1 cellular context compared by ENCODE assay signal in genomic region chr17:81394831-81395599, GRCh38.
TF ChIP-seq lines count a peak whose summit lies in the region.

Gene BAHCC1 (plus strand): TSS chr17:81395457. CDS start chr17:81399740, 4,283 bp downstream.

TF ChIP-seq in HepG2, 621 proteins besides CTCF, POLR2A, EP300 and RAD21 (continued from another document and continues in another):
- TF ChIP-seq ZNF639 (CRISPR knock-in tag; conservative IDR thresholded peaks at IDR 0.05) (peak; percentile 28; the same call in 1 of the 2 replicates), SCMH1 (CRISPR knock-in tag; IDR thresholded peaks at IDR 0.05; ENCODE audit: borderline replicate concordance) (no peak), GMEB2 (CRISPR knock-in tag; IDR thresholded peaks at IDR 0.05; ENCODE audit: low read depth) (no peak), HMGXB3 (CRISPR knock-in tag; IDR thresholded peaks at IDR 0.05; ENCODE audit: borderline replicate concordance) (peak; percentile 96), HES4 (CRISPR knock-in tag; IDR thresholded peaks at IDR 0.05; ENCODE audit: borderline replicate concordance) (peak; percentile 71; the same call in 1 of the 2 replicates), MXD4 (CRISPR knock-in tag; IDR thresholded peaks at IDR 0.05) (peak; percentile 92), MTERF4 (CRISPR knock-in tag; IDR thresholded peaks at IDR 0.05) (peak; percentile 85), SMARCE1 (IDR thresholded peaks at IDR 0.05; ENCODE audit: borderline replicate concordance) (no peak), IKZF4 (CRISPR knock-in tag; IDR thresholded peaks at IDR 0.05; ENCODE audit: borderline replicate concordance, low read depth, not compliant biosample characterization) (peak; percentile 68), PITX1 (CRISPR knock-in tag; IDR thresholded peaks at IDR 0.05) (no peak), SMAD1 (CRISPR knock-in tag; IDR thresholded peaks at IDR 0.05; ENCODE audit: borderline replicate concordance, low read depth) (no peak; the same call in 1 of the 2 replicates), ZNF326 (CRISPR knock-in tag; IDR thresholded peaks at IDR 0.05; ENCODE audit: borderline replicate concordance) (no peak; the same call in 1 of the 2 replicates), MED1 (CRISPR knock-in tag; IDR thresholded peaks at IDR 0.05) (peak; percentile 75), SP2 (CRISPR knock-in tag; IDR thresholded peaks at IDR 0.05) (peak; percentile 85), PAWR (CRISPR knock-in tag; IDR thresholded peaks at IDR 0.05; ENCODE audit: borderline replicate concordance) (0 out of 2 replicates have a peak, but pooled peaks have one; percentile 23), MAFF (IDR thresholded peaks at IDR 0.05; ENCODE audit: low read depth, low read length) (no peak), ZNF3 (CRISPR knock-in tag; IDR thresholded peaks at IDR 0.05) (no peak), RAD51 (IDR thresholded peaks at IDR 0.05; ENCODE audit: borderline replicate concordance) (no peak), HOXA9 (CRISPR knock-in tag; IDR thresholded peaks at IDR 0.05; ENCODE audit: borderline replicate concordance) (no peak), MAX (IDR thresholded peaks at IDR 0.05) (peak; percentile 92), CEBPB (IDR thresholded peaks at IDR 0.05; ENCODE audit: borderline replicate concordance, low read depth, low read length) (no peak), TBX3 (IDR thresholded peaks at IDR 0.05; ENCODE audit: borderline replicate concordance) (no peak), FOXK2 (IDR thresholded peaks at IDR 0.05) (peak; percentile 90), KDM5B (CRISPR knock-in tag; IDR thresholded peaks at IDR 0.05; ENCODE audit: borderline replicate concordance) (no peak; the same call in 1 of the 2 replicates), ZNF430 (CRISPR knock-in tag; IDR thresholded peaks at IDR 0.05) (0 out of 2 replicates have a peak, but pooled peaks have one; percentile 63), ZFP41 (CRISPR knock-in tag; IDR thresholded peaks at IDR 0.05; ENCODE audit: borderline replicate concordance) (0 out of 2 replicates have a peak, but pooled peaks have one; percentile 40), PHB2 (IDR thresholded peaks at IDR 0.05; ENCODE audit: partially characterized antibody) (no peak), ZNF558 (CRISPR knock-in tag; IDR thresholded peaks at IDR 0.05; ENCODE audit: borderline replicate concordance) (no peak; the same call in 1 of the 2 replicates), PBX2 (CRISPR knock-in tag; IDR thresholded peaks at IDR 0.05) (peak; percentile 88), ZFX (CRISPR knock-in tag; IDR thresholded peaks at IDR 0.05; ENCODE audit: low read depth) (peak; percentile 75), ZNF629 (CRISPR knock-in tag; conservative IDR thresholded peaks at IDR 0.05) (no peak), ZNF598 (CRISPR knock-in tag; IDR thresholded peaks at IDR 0.05; ENCODE audit: borderline replicate concordance) (peak; percentile 32; the same call in 1 of the 2 replicates), ZSCAN25 (CRISPR knock-in tag; IDR thresholded peaks at IDR 0.05) (peak; percentile 51), CENPBD1 (CRISPR knock-in tag; IDR thresholded peaks at IDR 0.05; ENCODE audit: borderline replicate concordance, low read depth) (no peak), ZNF839 (CRISPR knock-in tag; IDR thresholded peaks at IDR 0.05; ENCODE audit: borderline replicate concordance) (peak; percentile 92; the same call in 1 of the 2 replicates), CENPX (CRISPR knock-in tag; IDR thresholded peaks at IDR 0.05) (no peak), SRSF9 (IDR thresholded peaks at IDR 0.05; ENCODE audit: borderline replicate concordance, insufficient read depth, low read depth, low read length, poor library complexity, severe bottlenecking) (no peak), GMEB1 (CRISPR knock-in tag; IDR thresholded peaks at IDR 0.05; ENCODE audit: borderline replicate concordance) (peak; percentile 66; the same call in 1 of the 2 replicates), RERE (CRISPR knock-in tag; IDR thresholded peaks at IDR 0.05; ENCODE audit: low read depth) (peak; percentile 44; the same call in 1 of the 2 replicates), ZNF720 (CRISPR knock-in tag; IDR thresholded peaks at IDR 0.05) (no peak)
